Comparison of ENCODE assay signal across 1 cellular context in genomic region chr19:5470264-5470671, GRCh38.
A peak's percentile ranks its signal among the peaks of the same experiment; 100 is the strongest.
TF ChIP-seq lines count a peak whose summit lies in the region.

No MANE protein-coding gene starts in this region.

TF ChIP-seq in HepG2, 621 proteins besides CTCF, POLR2A, EP300 and RAD21 (continued from another document and continues in another):
- peak; percentile 26; the same call in 1 of the 2 replicates for TF ChIP-seq ARID4A (CRISPR knock-in tag; IDR thresholded peaks at IDR 0.05; ENCODE audit: borderline replicate concordance)
- TF ChIP-seq FOXP4 (CRISPR knock-in tag; IDR thresholded peaks at IDR 0.05): peak; percentile 98
- 0 out of 2 replicates have a peak, but pooled peaks have one; percentile 19 for TF ChIP-seq ZNF430 (CRISPR knock-in tag; IDR thresholded peaks at IDR 0.05)
- peak; percentile 57; the same call in 1 of the 2 replicates for TF ChIP-seq SIX1 (CRISPR knock-in tag; IDR thresholded peaks at IDR 0.05; ENCODE audit: borderline replicate concordance)
- 0 out of 2 replicates have a peak, but pooled peaks have one; percentile 12 for TF ChIP-seq ZBTB25 (CRISPR knock-in tag; IDR thresholded peaks at IDR 0.05)
- no peak for TF ChIP-seq LBX2 (CRISPR knock-in tag; IDR thresholded peaks at IDR 0.05; ENCODE audit: borderline replicate concordance)
- peak; percentile 86 for TF ChIP-seq HNF4A (CRISPR knock-in tag; IDR thresholded peaks at IDR 0.05)
- TF ChIP-seq SOX6 (IDR thresholded peaks at IDR 0.05): no peak
- peak; percentile 82 for TF ChIP-seq SOX6 (CRISPR knock-in tag; IDR thresholded peaks at IDR 0.05)
- no peak for TF ChIP-seq CENPX (CRISPR knock-in tag; IDR thresholded peaks at IDR 0.05)
- no peak for TF ChIP-seq MYC (CRISPR knock-in tag; IDR thresholded peaks at IDR 0.05; ENCODE audit: borderline replicate concordance)
- peak; percentile 66; the same call in 1 of the 2 replicates for TF ChIP-seq HNF4G (IDR thresholded peaks at IDR 0.05; ENCODE audit: borderline replicate concordance, low read depth, low read length)
- peak; percentile 55; the same call in 1 of the 2 replicates for TF ChIP-seq HNF4G (CRISPR knock-in tag; IDR thresholded peaks at IDR 0.05; ENCODE audit: borderline replicate concordance, low read depth)
- no peak for TF ChIP-seq ZNF800 (CRISPR knock-in tag; IDR thresholded peaks at IDR 0.05)
- peak; percentile 88 for TF ChIP-seq RXRB (CRISPR knock-in tag; IDR thresholded peaks at IDR 0.05; ENCODE audit: borderline replicate concordance)
- TF ChIP-seq ZFP36L2 (CRISPR knock-in tag; IDR thresholded peaks at IDR 0.05): no peak
- peak; percentile 70 for TF ChIP-seq REPIN1 (CRISPR knock-in tag; IDR thresholded peaks at IDR 0.05; ENCODE audit: borderline replicate concordance, low read depth)
- TF ChIP-seq EEA1 (CRISPR knock-in tag; IDR thresholded peaks at IDR 0.05; ENCODE audit: borderline replicate concordance): no peak
- 0 out of 2 replicates have a peak, but pooled peaks have one; percentile 12 for TF ChIP-seq DRAP1 (CRISPR knock-in tag; IDR thresholded peaks at IDR 0.05)
- no peak for TF ChIP-seq ZNF34 (CRISPR knock-in tag; IDR thresholded peaks at IDR 0.05; ENCODE audit: borderline replicate concordance)
- peak; percentile 38; the same call in 1 of the 2 replicates for TF ChIP-seq ZNF503 (CRISPR knock-in tag; IDR thresholded peaks at IDR 0.05)
- no peak for TF ChIP-seq PCBP1 (IDR thresholded peaks at IDR 0.05; ENCODE audit: borderline replicate concordance, low read depth, low read length)
- TF ChIP-seq ZNF350 (CRISPR knock-in tag; IDR thresholded peaks at IDR 0.05; ENCODE audit: borderline replicate concordance, low read depth): peak; percentile 30; the same call in 1 of the 2 replicates
- 0 out of 2 replicates have a peak, but pooled peaks have one; percentile 9 for TF ChIP-seq TCF7 (IDR thresholded peaks at IDR 0.05; ENCODE audit: low read depth)
- no peak for TF ChIP-seq ZNF75D (CRISPR knock-in tag; IDR thresholded peaks at IDR 0.05; ENCODE audit: borderline replicate concordance)
- TF ChIP-seq ZNF766 (CRISPR knock-in tag; IDR thresholded peaks at IDR 0.05; ENCODE audit: borderline replicate concordance): no peak
- TF ChIP-seq ZBTB3 (CRISPR knock-in tag; IDR thresholded peaks at IDR 0.05; ENCODE audit: borderline replicate concordance, low read depth): no peak
- no peak for TF ChIP-seq PTBP1 (IDR thresholded peaks at IDR 0.05; ENCODE audit: low read depth, low read length, poor library complexity, severe bottlenecking)
- no peak for TF ChIP-seq TP53 (CRISPR knock-in tag; conservative IDR thresholded peaks at IDR 0.05)
- TF ChIP-seq PHF21A (CRISPR knock-in tag; IDR thresholded peaks at IDR 0.05): peak; percentile 89
- TF ChIP-seq ZNF343 (CRISPR knock-in tag; IDR thresholded peaks at IDR 0.05): 0 out of 2 replicates have a peak, but pooled peaks have one; percentile 36
- no peak for TF ChIP-seq ZNF556 (CRISPR knock-in tag; IDR thresholded peaks at IDR 0.05; ENCODE audit: borderline replicate concordance)
- TF ChIP-seq MTA1 (CRISPR knock-in tag; IDR thresholded peaks at IDR 0.05; ENCODE audit: borderline replicate concordance): peak; percentile 26; the same call in 1 of the 2 replicates
- peak; percentile 36; the same call in 1 of the 2 replicates for TF ChIP-seq JUN (CRISPR knock-in tag; IDR thresholded peaks at IDR 0.05)
- no peak for TF ChIP-seq TCF12 (IDR thresholded peaks at IDR 0.05)
- no peak for TF ChIP-seq TCF12 (CRISPR knock-in tag; IDR thresholded peaks at IDR 0.05)
- peak; percentile 51; the same call in 1 of the 2 replicates for TF ChIP-seq SOX5 (CRISPR knock-in tag; IDR thresholded peaks at IDR 0.05; ENCODE audit: borderline replicate concordance)
- TF ChIP-seq ZFY (CRISPR knock-in tag; IDR thresholded peaks at IDR 0.05): peak; percentile 43; the same call in 1 of the 2 replicates
- TF ChIP-seq SAP130 (CRISPR knock-in tag; IDR thresholded peaks at IDR 0.05; ENCODE audit: low read depth): peak; percentile 57
- no peak for TF ChIP-seq ZIK1 (CRISPR knock-in tag; IDR thresholded peaks at IDR 0.05; ENCODE audit: borderline replicate concordance, low read depth)
- TF ChIP-seq RARA (CRISPR knock-in tag; IDR thresholded peaks at IDR 0.05): peak; percentile 75
- TF ChIP-seq THAP11 (CRISPR knock-in tag; IDR thresholded peaks at IDR 0.05): 0 out of 2 replicates have a peak, but pooled peaks have one; percentile 13
- peak; percentile 83 for TF ChIP-seq RXRA (CRISPR knock-in tag; IDR thresholded peaks at IDR 0.05)
- peak; percentile 47; the same call in 1 of the 2 replicates for TF ChIP-seq ZNF362 (CRISPR knock-in tag; IDR thresholded peaks at IDR 0.05; ENCODE audit: borderline replicate concordance)
- TF ChIP-seq PRPF4 (IDR thresholded peaks at IDR 0.05; ENCODE audit: low read depth, low read length, poor library complexity, severe bottlenecking): no peak
- TF ChIP-seq FOXO1 (CRISPR knock-in tag; IDR thresholded peaks at IDR 0.05): peak; percentile 59; the same call in 1 of the 2 replicates
- TF ChIP-seq MIER2 (CRISPR knock-in tag; IDR thresholded peaks at IDR 0.05): 0 out of 2 replicates have a peak, but pooled peaks have one; percentile 26
- TF ChIP-seq FOXA3 (CRISPR knock-in tag; IDR thresholded peaks at IDR 0.05): peak; percentile 75
- no peak for TF ChIP-seq RBM22 (optimal IDR thresholded peaks at IDR 0.05; ENCODE audit: low read length)
- no peak for TF ChIP-seq CBX5 (CRISPR knock-in tag; IDR thresholded peaks at IDR 0.05; ENCODE audit: borderline replicate concordance)
- TF ChIP-seq CREBL2 (CRISPR knock-in tag; IDR thresholded peaks at IDR 0.05; ENCODE audit: borderline replicate concordance): no peak
- TF ChIP-seq BCL6 (CRISPR knock-in tag; IDR thresholded peaks at IDR 0.05): peak; percentile 65
- TF ChIP-seq CBX2 (IDR thresholded peaks at IDR 0.05; ENCODE audit: low read depth, low read length): no peak
- no peak for TF ChIP-seq CBX2 (CRISPR knock-in tag; IDR thresholded peaks at IDR 0.05; ENCODE audit: low read depth)
- TF ChIP-seq ISX (CRISPR knock-in tag; conservative IDR thresholded peaks at IDR 0.05): no peak
- peak; percentile 83 for TF ChIP-seq NR2F6 (IDR thresholded peaks at IDR 0.05)
- TF ChIP-seq NR2F6 (CRISPR knock-in tag; IDR thresholded peaks at IDR 0.05): peak; percentile 83
- TF ChIP-seq ZNF230 (CRISPR knock-in tag; IDR thresholded peaks at IDR 0.05): peak; percentile 27; the same call in 1 of the 2 replicates
- peak; percentile 17 for TF ChIP-seq XRCC5 (optimal IDR thresholded peaks at IDR 0.05; ENCODE audit: low read length)
- TF ChIP-seq KAT8 (CRISPR knock-in tag; IDR thresholded peaks at IDR 0.05): no peak
- no peak for TF ChIP-seq RNF2 (conservative IDR thresholded peaks at IDR 0.05; ENCODE audit: low read depth)
- TF ChIP-seq NCOA5 (CRISPR knock-in tag; IDR thresholded peaks at IDR 0.05): no peak
- peak; percentile 78; the same call in 1 of the 2 replicates for TF ChIP-seq FOXJ3 (CRISPR knock-in tag; IDR thresholded peaks at IDR 0.05; ENCODE audit: borderline replicate concordance)
